Comparison of ENCODE assay signal across 1 cellular context in genomic region chr2:231643494-231643888, GRCh38.
TF ChIP-seq lines count a peak whose summit lies in the region.

No MANE protein-coding gene starts in this region.

TF ChIP-seq in WTC11, 78 proteins besides CTCF, POLR2A, EP300 and RAD21 (continued from another document):
- TF ChIP-seq AFF4 (CRISPR knock-in tag; IDR thresholded peaks at IDR 0.05; ENCODE audit: borderline replicate concordance) (no peak), HMGA2 (CRISPR knock-in tag; IDR thresholded peaks at IDR 0.05) (no peak), NFATC4 (CRISPR knock-in tag; IDR thresholded peaks at IDR 0.05) (no peak), ZNF423 (CRISPR knock-in tag; IDR thresholded peaks at IDR 0.05) (no peak), ZNF219 (CRISPR knock-in tag; IDR thresholded peaks at IDR 0.05; ENCODE audit: borderline replicate concordance) (no peak)
